ENCODE assay signal across 14 cellular contexts in genomic region chr7:135102372-135102771, GRCh38.
DNase-seq lines count a peak whose midpoint lies in the region; ATAC-seq and TF ChIP-seq lines count a peak whose summit lies in the region.
"Had no signal": no experiment of that assay in that cellular context is flagged by ENCODE, and none has a peak within 500 bp of the region (broad histone marks: within the 10 kb centered on the region; RNA-seq: fewer than 3 reads in every experiment).

No MANE protein-coding gene starts in this region.

- no peak overlapping the region for H3K4me3 ChIP-seq in tibial artery
- H3K4me3 ChIP-seq: gastrocnemius medialis, smooth muscle cell had no signal

- H3K36me3 ChIP-seq in tibial artery: no peaks in the 10 kb centered on the region
- H3K36me3 ChIP-seq: gastrocnemius medialis had no signal

- no peaks in the 10 kb centered on the region for H3K4me1 Mint-ChIP-seq in activated naive CD4-positive, alpha-beta T cell treated with anti-CD3 and anti-CD28 coated beads, Interleukin-2, amount 10 ng/mL, durations not matched to agents 7 days and 5 days

- H3K9me3 Mint-ChIP-seq in activated naive CD4-positive, alpha-beta T cell treated with anti-CD3 and anti-CD28 coated beads, Interleukin-2, amount 10 ng/mL, durations not matched to agents 7 days and 5 days: peaks cover 6% of the 10 kb centered on the region

- DNase-seq in GM13977 (ENCODE audit: low spot score): peak; percentile 34
- no peak for DNase-seq in epidermal melanocyte (ENCODE audit: insufficient read length, low spot score)
- no peak for DNase-seq in amniotic stem cell (lab: John Stamatoyannopoulos, UW)
- DNase-seq in tibial artery: no peak
- DNase-seq in activated naive CD4-positive, alpha-beta T cell treated with anti-CD3 and anti-CD28 coated beads, Interleukin-2, amount 10 ng/mL, durations not matched to agents 7 days and 5 days: no peak
- DNase-seq: aorta, DMS79 treated with DMSO at 0.1 percent for 48 hours, gastrocnemius medialis, T-helper 9 cell had no signal

- intact Hi-C loops in tibial artery (cut with DNase I; ENCODE audit: low total_unique reads): no loop called here

- H3K9me3 ChIP-seq in tibial artery: no peaks in the 10 kb centered on the region
- H3K9me3 ChIP-seq: gastrocnemius medialis had no signal

- CTCF ChIA-PET in activated naive CD4-positive, alpha-beta T cell treated with anti-CD3 and anti-CD28 coated beads, Interleukin-2, amount 10 ng/mL, durations not matched to agents 7 days and 5 days (lab: Charles Lee): no interaction called here

- ATAC-seq in GM19035 (IDR thresholded peaks at IDR 0.05; ENCODE audit: unreplicated experiment) (peak; percentile 68), HG02571 (IDR thresholded peaks at IDR 0.05; ENCODE audit: unreplicated experiment) (peak; percentile 68), HG03342 (IDR thresholded peaks at IDR 0.05; ENCODE audit: unreplicated experiment) (peak; percentile 90)
- ATAC-seq: gastrocnemius medialis had no signal

- in situ Hi-C loops in GM13977 (cut with MboI; ENCODE audit: low pct_unique_long_range_greater_than_20kb, low sequenced_read_pairs, unreplicated experiment): no loop called here

- no peaks in the 10 kb centered on the region for H3K27me3 Mint-ChIP-seq in activated naive CD4-positive, alpha-beta T cell treated with anti-CD3 and anti-CD28 coated beads, Interleukin-2, amount 10 ng/mL, durations not matched to agents 7 days and 5 days

- no peak overlapping the region for H3K27ac Mint-ChIP-seq in activated naive CD4-positive, alpha-beta T cell treated with anti-CD3 and anti-CD28 coated beads, Interleukin-2, amount 10 ng/mL, durations not matched to agents 7 days and 5 days

- H3K27me3 ChIP-seq in tibial artery: no peaks in the 10 kb centered on the region
- H3K27me3 ChIP-seq: gastrocnemius medialis had no signal

- no peak overlapping the region for H3K4me3 Mint-ChIP-seq in activated naive CD4-positive, alpha-beta T cell treated with anti-CD3 and anti-CD28 coated beads, Interleukin-2, amount 10 ng/mL, durations not matched to agents 7 days and 5 days

- TF ChIP-seq CTCF in GM13977 (IDR thresholded peaks at IDR 0.05; ENCODE audit: extremely low read depth, insufficient read depth, missing control alignments) (no peak), tibial artery (IDR thresholded peaks at IDR 0.05) (no peak)

- H3K4me1 ChIP-seq in tibial artery: peaks cover 0 to 8% (median 0%) of the 10 kb centered on the region in 4 donors
- H3K4me1 ChIP-seq: gastrocnemius medialis had no signal

- H3K27ac ChIP-seq in tibial artery: no peak overlapping the region
- H3K27ac ChIP-seq: gastrocnemius medialis, RWPE1 had no signal

- H3K36me3 Mint-ChIP-seq in activated naive CD4-positive, alpha-beta T cell treated with anti-CD3 and anti-CD28 coated beads, Interleukin-2, amount 10 ng/mL, durations not matched to agents 7 days and 5 days: no peaks in the 10 kb centered on the region
